26 cellular contexts compared by ENCODE assay signal in the genomic region with DNA sequence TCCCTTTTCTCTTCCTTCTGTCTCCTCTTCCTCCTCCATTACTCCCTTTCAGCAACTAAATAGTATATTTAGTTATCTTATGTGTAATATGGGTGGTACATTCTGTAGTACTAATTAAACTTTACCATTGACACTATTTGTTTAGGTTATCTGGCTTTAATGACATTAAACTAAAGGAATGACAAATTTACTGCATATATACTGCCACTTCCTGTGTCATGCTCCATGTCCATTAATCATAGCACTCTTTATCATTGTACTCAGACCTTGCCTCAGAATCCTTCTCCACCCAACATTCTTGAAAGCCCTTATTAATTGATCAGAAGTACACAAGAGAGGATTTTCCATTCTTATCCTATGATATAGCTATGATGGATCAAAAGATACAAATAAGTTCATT.
"Had no signal": no experiment of that assay in that cellular context is flagged by ENCODE, and none has a peak within 500 bp of the region (broad histone marks: within the 10 kb centered on the region; RNA-seq: fewer than 3 reads in every experiment).

No MANE protein-coding gene starts in this region.

- H3K9me3 ChIP-seq: esophagus muscularis mucosa, gastroesophageal sphincter, heart left ventricle, mucosa of descending colon, prostate gland, right atrium auricular region, stomach, thyroid gland, vagina had no signal

- H3K36me3 ChIP-seq: esophagus muscularis mucosa, gastroesophageal sphincter, heart left ventricle, neural progenitor cell, prostate gland, right atrium auricular region, stomach, thyroid gland, vagina had no signal

- H3K4me1 ChIP-seq: esophagus muscularis mucosa, foreskin keratinocyte, gastroesophageal sphincter, heart left ventricle, prostate gland, right atrium auricular region, thyroid gland, vagina had no signal

- H3K4me1 Mint-ChIP-seq: endodermal cell; memory B cell; mesothelial cell of epicardium; naive thymus-derived CD4-positive, alpha-beta T cell; nephron; stimulated activated effector memory CD8-positive, alpha-beta T cell treated with anti-CD3 and anti-CD28 coated beads, Interleukin-12 subunit alpha, Interleukin-12 subunit beta, amount 100 ng/mL, for 72 hours had no signal

- H3K9ac ChIP-seq: neural progenitor cell had no signal

- DNase-seq: effector CD8-positive, alpha-beta T cell; endodermal cell; foreskin keratinocyte; heart left ventricle; kidney; mucosa of descending colon; naive thymus-derived CD4-positive, alpha-beta T cell; stimulated activated CD4-positive, alpha-beta T cell treated with anti-CD3 and anti-CD28 coated beads, Interleukin-2, amount 100 ng/mL, for 24 hours; stimulated activated CD4-positive, alpha-beta T cell treated with anti-CD3 and anti-CD28 coated beads, Interleukin-4, amount 100 ng/mL, for 24 hours; stimulated activated naive CD4-positive, alpha-beta T cell treated with Interleukin-2 at 50 U/mL for 16 hours; stomach; thyroid gland; trophoblast cell had no signal

- H3K27me3 Mint-ChIP-seq: dendritic cell treated with granulocyte-macrophage colony-stimulating factor and Interleukin-4, amounts not matched to agents 40 ng/mL and 50 ng/mL, for 4 days; memory B cell; naive thymus-derived CD4-positive, alpha-beta T cell had no signal

- H3K36me3 Mint-ChIP-seq: memory B cell; mesothelial cell of epicardium; naive thymus-derived CD4-positive, alpha-beta T cell; neural progenitor cell; stimulated activated effector memory CD8-positive, alpha-beta T cell treated with anti-CD3 and anti-CD28 coated beads, Interleukin-12 subunit alpha, Interleukin-12 subunit beta, amount 100 ng/mL, for 72 hours had no signal

- H3K4me2 ChIP-seq: hepatocyte, neural progenitor cell had no signal

- H3K27ac Mint-ChIP-seq: dendritic cell treated with granulocyte-macrophage colony-stimulating factor and Interleukin-4, amounts not matched to agents 40 ng/mL and 50 ng/mL, for 4 days; endodermal cell; memory B cell; mesothelial cell of epicardium; naive thymus-derived CD4-positive, alpha-beta T cell; nephron; neural progenitor cell; stimulated activated effector memory CD8-positive, alpha-beta T cell treated with anti-CD3 and anti-CD28 coated beads, Interleukin-12 subunit alpha, Interleukin-12 subunit beta, amount 100 ng/mL, for 72 hours had no signal

- H2AFZ ChIP-seq: hepatocyte, neural progenitor cell had no signal

- H3K9me3 Mint-ChIP-seq: endodermal cell, nephron, neural progenitor cell had no signal

- H3K27me3 ChIP-seq: esophagus muscularis mucosa, foreskin keratinocyte, gastroesophageal sphincter, heart left ventricle, hepatocyte, neural progenitor cell, right atrium auricular region, stomach, thyroid gland, vagina had no signal

- H3K4me3 Mint-ChIP-seq: dendritic cell treated with granulocyte-macrophage colony-stimulating factor and Interleukin-4, amounts not matched to agents 40 ng/mL and 50 ng/mL, for 4 days; endodermal cell; memory B cell; mesothelial cell of epicardium; naive thymus-derived CD4-positive, alpha-beta T cell; nephron; neural progenitor cell; stimulated activated effector memory CD8-positive, alpha-beta T cell treated with anti-CD3 and anti-CD28 coated beads, Interleukin-12 subunit alpha, Interleukin-12 subunit beta, amount 100 ng/mL, for 72 hours had no signal

- H3K4me3 ChIP-seq: esophagus muscularis mucosa, gastroesophageal sphincter, heart left ventricle, hepatocyte, lung, mucosa of descending colon, neural progenitor cell, prostate gland, right atrium auricular region, stomach, thyroid gland, vagina had no signal

- H3K27ac ChIP-seq: esophagus muscularis mucosa, foreskin keratinocyte, gastroesophageal sphincter, heart left ventricle, hepatocyte, neural progenitor cell, prostate gland, right atrium auricular region, thyroid gland, vagina had no signal
